Comparison of ENCODE assay signal across 8 cellular contexts in genomic region chr5:135398160-135398854, GRCh38. TPM values are rescaled to one million over a fixed set of nuclear protein-coding genes. Genes with fewer than 3 reads are reported as not detected.
A peak's percentile ranks its signal among the peaks of the same experiment; 100 is the strongest.
DNase-seq lines count a peak whose midpoint lies in the region; ATAC-seq and TF ChIP-seq lines count a peak whose summit lies in the region.

No MANE protein-coding gene starts in this region.

- H3K4me3 Mint-ChIP-seq in chondrocyte (ENCODE audit: unreplicated experiment), result peak overlapping the region; percentile 82
- peak overlapping the region; percentile 84 for H3K4me3 Mint-ChIP-seq in memory B cell
- H3K4me3 Mint-ChIP-seq in stimulated activated naive B cell treated with anti-CD40 and anti-IgM and Interleukin-4, amounts not matched to agents 10 μg/mL and 1 μg/mL and 100 μg/mL, for 72 hours, result peak overlapping the region; percentile 85 to 92

- no peak for TF ChIP-seq CTCF in chondrocyte (IDR thresholded peaks at IDR 0.05)

- no peaks in the 10 kb centered on the region for H3K36me3 Mint-ChIP-seq in chondrocyte (ENCODE audit: low read depth)
- peaks cover 2% of the 10 kb centered on the region for H3K36me3 Mint-ChIP-seq in memory B cell
- peaks cover 2 to 21% of the 10 kb centered on the region in 2 donors for H3K36me3 Mint-ChIP-seq in stimulated activated naive B cell treated with anti-CD40 and anti-IgM and Interleukin-4, amounts not matched to agents 10 μg/mL and 1 μg/mL and 100 μg/mL, for 72 hours

- H3K4me1 Mint-ChIP-seq in chondrocyte (ENCODE audit: low read depth) (peaks cover 59% of the 10 kb centered on the region), memory B cell (peaks cover 40% of the 10 kb centered on the region)
- peaks cover 49 to 65% of the 10 kb centered on the region in 2 donors for H3K4me1 Mint-ChIP-seq in stimulated activated naive B cell treated with anti-CD40 and anti-IgM and Interleukin-4, amounts not matched to agents 10 μg/mL and 1 μg/mL and 100 μg/mL, for 72 hours

- H3K27me3 Mint-ChIP-seq in chondrocyte (ENCODE audit: low read depth) (no peaks in the 10 kb centered on the region), memory B cell (no peaks in the 10 kb centered on the region)
- no peaks in the 10 kb centered on the region for H3K27me3 Mint-ChIP-seq in stimulated activated naive B cell treated with anti-CD40 and anti-IgM and Interleukin-4, amounts not matched to agents 10 μg/mL and 1 μg/mL and 100 μg/mL, for 72 hours

- H3K9me3 Mint-ChIP-seq in chondrocyte (ENCODE audit: low read depth), result no peaks in the 10 kb centered on the region
- H3K9me3 Mint-ChIP-seq in memory B cell, result no peaks in the 10 kb centered on the region
- no peaks in the 10 kb centered on the region for H3K9me3 Mint-ChIP-seq in stimulated activated naive B cell treated with anti-CD40 and anti-IgM and Interleukin-4, amounts not matched to agents 10 μg/mL and 1 μg/mL and 100 μg/mL, for 72 hours

- TF ChIP-seq EP300 in Ishikawa (IDR thresholded peaks at IDR 0.05; ENCODE audit: borderline replicate concordance), result no peak

- DNase-seq in COR-L47 (lab: John Stamatoyannopoulos, UW) (peak; percentile 87), T-helper 9 cell (peak; percentile 16), chondrocyte (ENCODE audit: low spot score) (no peak), memory B cell (ENCODE audit: low spot score in 2 of 2) (peak in 1 of 2 donors; percentile 33)
- DNase-seq in stimulated activated naive B cell treated with anti-CD40 and anti-IgM and Interleukin-4, amounts not matched to agents 10 μg/mL and 1 μg/mL and 100 μg/mL, for 72 hours, result peak; percentile 16

- no peak for TF ChIP-seq RAD21 in Ishikawa (IDR thresholded peaks at IDR 0.05; ENCODE audit: low read depth)

- H3K27ac Mint-ChIP-seq in chondrocyte (ENCODE audit: unreplicated experiment) (peak overlapping the region; percentile 74), memory B cell (peak overlapping the region; percentile 53)
- peak overlapping the region; percentile 88 for H3K27ac Mint-ChIP-seq in stimulated activated naive B cell treated with anti-CD40 and anti-IgM and Interleukin-4, amounts not matched to agents 10 μg/mL and 1 μg/mL and 100 μg/mL, for 72 hours

- ATAC-seq in GM21367 (IDR thresholded peaks at IDR 0.05; ENCODE audit: unreplicated experiment), result peak; percentile 25
- peak; percentile 27 for ATAC-seq in memory B cell (ENCODE audit: low read depth)
- ATAC-seq in stimulated activated naive B cell treated with anti-CD40 and anti-IgM and Interleukin-4, amounts not matched to agents 10 μg/mL and 1 μg/mL and 100 μg/mL, for 72 hours (replicated peaks), result peak; percentile 53 to 56
- ATAC-seq in HG03159 (IDR thresholded peaks at IDR 0.05; ENCODE audit: unreplicated experiment), result no peak

TF ChIP-seq in Ishikawa, 13 proteins besides CTCF, POLR2A, EP300 and RAD21:
- TF ChIP-seq MAX (IDR thresholded peaks at IDR 0.05) (no peak), CREB1 (IDR thresholded peaks at IDR 0.05; ENCODE audit: low read depth) (no peak), REST (IDR thresholded peaks at IDR 0.05; ENCODE audit: low read depth) (no peak), USF1 (IDR thresholded peaks at IDR 0.05) (peak; percentile 59), TAF1 (IDR thresholded peaks at IDR 0.05; ENCODE audit: low read depth) (peak; percentile 37; the same call in 1 of the 2 replicates), ZBTB7A (IDR thresholded peaks at IDR 0.05; ENCODE audit: low read depth) (0 out of 2 replicates have a peak, but pooled peaks have one; percentile 37), CEBPB (IDR thresholded peaks at IDR 0.05) (no peak), EGR1 (IDR thresholded peaks at IDR 0.05) (peak; percentile 49)

RNA-seq across cellular contexts. Expression of gene MACROH2A1, which starts 0.7 kb away (rescaled TPM):
- 100 to 142 TPM (median 102 TPM) in 3 replicates for total RNA-seq in chondrocyte

RNA-seq across cellular contexts. Expression of gene DCANP1, which starts 48.8 kb away (rescaled TPM):
- not detected in 3 replicates for total RNA-seq in chondrocyte

RNA-seq across cellular contexts. Expression of gene TIFAB, which starts 53.8 kb away (rescaled TPM):
- not detected in 3 replicates for total RNA-seq in chondrocyte
